Comparison of ENCODE assay signal across 8 cellular contexts in genomic region chr3:72888546-72889309, GRCh38. TPM values are rescaled to one million over a fixed set of nuclear protein-coding genes. Genes with fewer than 3 reads are reported as not detected.
DNase-seq lines count a peak whose midpoint lies in the region; ATAC-seq, FAIRE-seq and TF ChIP-seq lines count a peak whose summit lies in the region.

No MANE protein-coding gene starts in this region.

- ATAC-seq in mucosa of descending colon (no peak), HG02870 (IDR thresholded peaks at IDR 0.05; ENCODE audit: unreplicated experiment) (no peak), GM19452 (IDR thresholded peaks at IDR 0.05; ENCODE audit: unreplicated experiment) (no peak)

- H3K36me3 ChIP-seq in mucosa of descending colon (ENCODE audit: low read depth) = no peaks in the 10 kb centered on the region

- H3K4me1 ChIP-seq in mucosa of descending colon (ENCODE audit: low read depth) = peaks cover 22% of the 10 kb centered on the region

- FAIRE-seq in GM12891 (lab: Jason Lieb, UNC) = no peak

- peak overlapping the region; percentile 66 for H3K4me3 ChIP-seq in AG10803 (ENCODE audit: low read length)
- H3K4me3 ChIP-seq in Jurkat, Clone E6-1 (ENCODE audit: low read length) = peak overlapping the region; percentile 67
- peak overlapping the region; percentile 11 for H3K4me3 ChIP-seq in mucosa of descending colon

- H3K9me3 ChIP-seq in mucosa of descending colon = no peaks in the 10 kb centered on the region

- no peak for TF ChIP-seq POLR2A in GM12891 (IDR thresholded peaks at IDR 0.05; ENCODE audit: low read depth, low read length)

- TF ChIP-seq CTCF in AG10803 (conservative IDR thresholded peaks at IDR 0.05; ENCODE audit: low read length) (no peak), mucosa of descending colon (IDR thresholded peaks at IDR 0.05) (no peak)

- intact Hi-C loops in mucosa of descending colon (cut with DNase I, micrococcal nuclease) = no loop called here

- no peak for DNase-seq in AG10803 (ENCODE audit: low read depth)
- DNase-seq in Jurkat, Clone E6-1 (ENCODE audit: low read depth, low spot score) = peak; percentile 80
- peak; percentile 37 for DNase-seq in cerebellar cortex (ENCODE audit: low spot score)
- peak in 1 of 3 donors; percentile 30 for DNase-seq in mucosa of descending colon
- DNase-seq in hepatic stellate cell (ENCODE audit: low spot score) = no peak
- no peak for DNase-seq in GM12891 (ENCODE audit: insufficient read length, low spot score)

TF ChIP-seq in GM12891, 5 proteins besides CTCF, POLR2A, EP300 and RAD21:
- TF ChIP-seq SPI1 (IDR thresholded peaks at IDR 0.05; ENCODE audit: low read depth, low read length) = no peak
- no peak for TF ChIP-seq TAF1 (IDR thresholded peaks at IDR 0.05; ENCODE audit: low read depth, low read length)
- no peak for TF ChIP-seq PAX5 (IDR thresholded peaks at IDR 0.05; ENCODE audit: insufficient read depth, low read length, severe bottlenecking)
- no peak for TF ChIP-seq POU2F2 (IDR thresholded peaks at IDR 0.05; ENCODE audit: low read depth, low read length)
- no peak for TF ChIP-seq POLR2AphosphoS5 (IDR thresholded peaks at IDR 0.05; ENCODE audit: low read depth, low read length)
TF ChIP-seq in GM12891: peak in this region for 0.

RNA-seq across cellular contexts. Expression of gene GXYLT2, which starts 0.9 kb away (rescaled TPM):
- 26.9 TPM for polyA plus RNA-seq in Jurkat, Clone E6-1 (2012; ENCODE audit: insufficient read depth, insufficient read length)
- 10 to 100 TPM in 1 of 3 donors, 1 to 10 TPM in 2; 5.3 to 12.5 (median 6.1) TPM for total RNA-seq in mucosa of descending colon
- polyA plus RNA-seq in GM12891 (2012; ENCODE audit: low read depth, missing spikeins) = 0.13 TPM

RNA-seq across cellular contexts. Expression of gene SHQ1, which starts 40.5 kb away (rescaled TPM):
- 63.4 TPM for polyA plus RNA-seq in Jurkat, Clone E6-1 (2012; ENCODE audit: insufficient read depth, insufficient read length)
- 10 to 100 TPM; 18.1 to 31.6 (median 21.4) TPM for total RNA-seq in mucosa of descending colon
- polyA plus RNA-seq in GM12891 (2012; ENCODE audit: low read depth, missing spikeins) = 13.6 TPM

Comparison
In these comparisons a context has a peak if more than half of its experiments do, and no peak if none do; other contexts are left out.
1. DNase-seq: peak in Jurkat, Clone E6-1 (single experiment) and cerebellar cortex (single experiment); none in AG10803 (single experiment), hepatic stellate cell (single experiment) and GM12891 (single experiment).
2. H3K4me3 ChIP-seq: peak in every context shown above with its lines; median percentile 67 in Jurkat, Clone E6-1; 66 in AG10803; 11 in mucosa of descending colon.